ENCODE assay signal across 12 cellular contexts in genomic region chr14:104139460-104140212, GRCh38. TPM values are rescaled to one million over a fixed set of nuclear protein-coding genes. Genes with fewer than 3 reads are reported as not detected.
DNase-seq lines count a peak whose midpoint lies in the region; ATAC-seq, FAIRE-seq and TF ChIP-seq lines count a peak whose summit lies in the region.
"Had no signal": no experiment of that assay in that cellular context is flagged by ENCODE, and none has a peak within 500 bp of the region (broad histone marks: within the 10 kb centered on the region; RNA-seq: fewer than 3 reads in every experiment).

No MANE protein-coding gene starts in this region.

- H3K27ac ChIP-seq in HEK293 (ENCODE audit: extremely low read depth, low read depth, low read length), result peak overlapping the region; percentile 76; the same call in 1 of the 2 replicates

- TF ChIP-seq CTCF in HEK293 (tag by site-specific recombination; IDR thresholded peaks at IDR 0.05), result no peak
- no peak for TF ChIP-seq CTCF in retinal pigment epithelial cell (conservative IDR thresholded peaks at IDR 0.05; ENCODE audit: low read depth, low read length)

- H3K27ac Mint-ChIP-seq in activated T-helper 17 cell treated with anti-CD3 and anti-CD28 coated beads, Interleukin-2, amount 50 U/mL, for 72 hours, result no peak overlapping the region

- DNase-seq in retinal pigment epithelial cell (ENCODE audit: low read depth) (no peak), HTR-8/SVneo (ENCODE audit: insufficient read length, low spot score) (no peak), cortex of kidney (lab: John Stamatoyannopoulos, UW) (no peak), NCI-H2227 treated with DMSO at 0.1 percent for 48 hours (lab: John Stamatoyannopoulos, UW) (no peak)
- no peak for DNase-seq in effector CD4-positive, alpha-beta T cell
- DNase-seq: DMS79 treated with DMSO at 0.1 percent for 48 hours; effector CD8-positive, alpha-beta T cell; NCI-H1048 had no signal

- H3K4me1 ChIP-seq in HEK293 (ENCODE audit: control insufficient read depth, insufficient read depth, low read length), result peaks cover 7% of the 10 kb centered on the region
- H3K4me1 ChIP-seq in iPS-15b (ENCODE audit: control insufficient read depth, insufficient read depth, low read length), result no peaks in the 10 kb centered on the region

- CTCF ChIA-PET in HEK293 (lab: Yijun Ruan, JAX), result interaction anchor here (0.8 to 1.2 kb wide), 2 partner anchors 13 to 425 kb away, joined by 4 read pairs; no protein-coding TSS in a partner anchor

- peaks cover 0 to 16% of the 10 kb centered on the region in 2 experiments; a peak in 1 of 3 replicates for H3K36me3 ChIP-seq in HEK293 (ENCODE audit: control insufficient read depth in 2 of 2, insufficient read depth in 1 of 2, low read length in 2 of 2)
- peaks cover 18% of the 10 kb centered on the region for H3K36me3 ChIP-seq in iPS-15b (ENCODE audit: control insufficient read depth, insufficient read depth, low read length)

- H3K4me1 Mint-ChIP-seq in activated T-helper 17 cell treated with anti-CD3 and anti-CD28 coated beads, Interleukin-2, amount 50 U/mL, for 72 hours, result no peaks in the 10 kb centered on the region

- peaks cover 6% of the 10 kb centered on the region for H3K36me3 Mint-ChIP-seq in activated T-helper 17 cell treated with anti-CD3 and anti-CD28 coated beads, Interleukin-2, amount 50 U/mL, for 72 hours (ENCODE audit: low read depth)

- H3K27me3 ChIP-seq in iPS-15b (ENCODE audit: control insufficient read depth, insufficient read depth, low read length), result peaks cover 18% of the 10 kb centered on the region

- H3K9me3 ChIP-seq in HEK293 (ENCODE audit: control insufficient read depth, insufficient read depth, low read depth, low read length) (no peaks in the 10 kb centered on the region), iPS-15b (ENCODE audit: control insufficient read depth, insufficient read depth, low read length) (no peaks in the 10 kb centered on the region)

- peak overlapping the region; percentile 19 for H3K4me3 Mint-ChIP-seq in activated T-helper 17 cell treated with anti-CD3 and anti-CD28 coated beads, Interleukin-2, amount 50 U/mL, for 72 hours

- peak overlapping the region; percentile 45 for H3K4me3 ChIP-seq in HEK293 (ENCODE audit: low read depth, low read length)
- H3K4me3 ChIP-seq in iPS-15b (ENCODE audit: low read depth, low read length), result peak overlapping the region; percentile 84
- H3K4me3 ChIP-seq in retinal pigment epithelial cell (ENCODE audit: low read length), result peak overlapping the region; percentile 35

- FAIRE-seq in HTR-8/SVneo (lab: Jason Lieb, UNC), result no peak

- no peak for ATAC-seq in activated T-helper 17 cell treated with anti-CD3 and anti-CD28 coated beads, Interleukin-2, amount 50 U/mL, for 72 hours (replicated peaks)

- H3K9ac ChIP-seq in iPS-15b (ENCODE audit: low read depth, low read length), result peak overlapping the region; percentile 24

- peaks cover 12% of the 10 kb centered on the region for H3K27me3 Mint-ChIP-seq in activated T-helper 17 cell treated with anti-CD3 and anti-CD28 coated beads, Interleukin-2, amount 50 U/mL, for 72 hours

- no peaks in the 10 kb centered on the region for H3K9me3 Mint-ChIP-seq in activated T-helper 17 cell treated with anti-CD3 and anti-CD28 coated beads, Interleukin-2, amount 50 U/mL, for 72 hours

- POLR2A ChIA-PET in HEK293 (lab: Yijun Ruan, JAX), result interaction anchor here (0.6 kb wide), 1 partner anchor 407 kb away, joined by 3 read pairs; no protein-coding TSS in a partner anchor

TF ChIP-seq in HEK293, 187 proteins besides CTCF, POLR2A, EP300 and RAD21:
- TF ChIP-seq ZFHX2 (tag by site-specific recombination; conservative IDR thresholded peaks at IDR 0.05), result peak; percentile 82
- peak; percentile 57 for TF ChIP-seq PATZ1 (tag by site-specific recombination; IDR thresholded peaks at IDR 0.05)
- peak; percentile 98 for TF ChIP-seq KLF1 (tag by site-specific recombination; IDR thresholded peaks at IDR 0.05)
- no peak for TF ChIP-seq ZFP69B (tag by site-specific recombination; IDR thresholded peaks at IDR 0.05)
- peak; percentile 50 for TF ChIP-seq SP3 (tag by site-specific recombination; IDR thresholded peaks at IDR 0.05)
- no peak for TF ChIP-seq ZNF501 (tag by site-specific recombination; IDR thresholded peaks at IDR 0.05)
- TF ChIP-seq EGR2 (tag by site-specific recombination; IDR thresholded peaks at IDR 0.05; ENCODE audit: low read depth), result peak; percentile 55; the same call in 1 of the 2 replicates
- 0 out of 2 replicates have a peak, but pooled peaks have one; percentile 56 for TF ChIP-seq KLF17 (tag by site-specific recombination; IDR thresholded peaks at IDR 0.05)
- no peak for TF ChIP-seq PBX3 (CRISPR knock-in tag; IDR thresholded peaks at IDR 0.05)
- TF ChIP-seq ZNF354C (tag by site-specific recombination; IDR thresholded peaks at IDR 0.05; ENCODE audit: borderline replicate concordance, low read depth), result no peak
- peak; percentile 39; the same call in 1 of the 2 replicates for TF ChIP-seq SP2 (tag by site-specific recombination; IDR thresholded peaks at IDR 0.05)
- TF ChIP-seq GFI1B (tag by site-specific recombination; IDR thresholded peaks at IDR 0.05), result no peak
- no peak for TF ChIP-seq ZNF169 (tag by site-specific recombination; IDR thresholded peaks at IDR 0.05)

RNA-seq across cellular contexts. Expression of gene KIF26A, which starts 1.2 kb away (rescaled TPM):
- 1 to 10 TPM; 1.1 to 1.6 TPM for total RNA-seq in activated T-helper 17 cell treated with anti-CD3 and anti-CD28 coated beads, Interleukin-2, amount 50 U/mL, for 72 hours

RNA-seq across cellular contexts. Expression of gene ASPG, which starts 54.1 kb away (rescaled TPM):
- not detected for total RNA-seq in activated T-helper 17 cell treated with anti-CD3 and anti-CD28 coated beads, Interleukin-2, amount 50 U/mL, for 72 hours
- total RNA-seq: kidney epithelial cell had no signal
